In genomic region chr7:23597064-23597907, GRCh38 we compare ENCODE assay signal across 1 cellular context.
TF ChIP-seq lines count a peak whose summit lies in the region.

A gene with protein sequence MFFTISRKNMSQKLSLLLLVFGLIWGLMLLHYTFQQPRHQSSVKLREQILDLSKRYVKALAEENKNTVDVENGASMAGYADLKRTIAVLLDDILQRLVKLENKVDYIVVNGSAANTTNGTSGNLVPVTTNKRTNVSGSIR (plus strand): TSS chr7:23597382. CDS start chr7:23611316, 13,934 bp downstream.

TF ChIP-seq in K562, 482 proteins besides CTCF, POLR2A, EP300 and RAD21 (continued from another document and continues in another):
- TF ChIP-seq, protein P1, sequence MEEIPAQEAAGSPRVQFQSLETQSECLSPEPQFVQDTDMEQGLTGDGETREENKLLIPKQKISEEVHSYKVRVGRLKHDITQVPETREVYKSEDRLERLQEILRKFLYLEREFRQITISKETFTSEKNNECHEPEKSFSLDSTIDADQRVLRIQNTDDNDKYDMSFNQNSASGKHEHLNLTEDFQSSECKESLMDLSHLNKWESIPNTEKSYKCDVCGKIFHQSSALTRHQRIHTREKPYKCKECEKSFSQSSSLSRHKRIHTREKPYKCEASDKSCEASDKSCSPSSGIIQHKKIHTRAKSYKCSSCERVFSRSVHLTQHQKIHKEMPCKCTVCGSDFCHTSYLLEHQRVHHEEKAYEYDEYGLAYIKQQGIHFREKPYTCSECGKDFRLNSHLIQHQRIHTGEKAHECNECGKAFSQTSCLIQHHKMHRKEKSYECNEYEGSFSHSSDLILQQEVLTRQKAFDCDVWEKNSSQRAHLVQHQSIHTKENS (CRISPR knock-in tag; IDR thresholded peaks at IDR 0.05): no peak
- peak; percentile 52; the same call in 1 of the 2 replicates for TF ChIP-seq MTA3 (IDR thresholded peaks at IDR 0.05; ENCODE audit: borderline replicate concordance)
- no peak for TF ChIP-seq BRCA1 (IDR thresholded peaks at IDR 0.05)
- no peak for TF ChIP-seq BRCA1 (CRISPR knock-in tag; IDR thresholded peaks at IDR 0.05)
- TF ChIP-seq, protein P2, sequence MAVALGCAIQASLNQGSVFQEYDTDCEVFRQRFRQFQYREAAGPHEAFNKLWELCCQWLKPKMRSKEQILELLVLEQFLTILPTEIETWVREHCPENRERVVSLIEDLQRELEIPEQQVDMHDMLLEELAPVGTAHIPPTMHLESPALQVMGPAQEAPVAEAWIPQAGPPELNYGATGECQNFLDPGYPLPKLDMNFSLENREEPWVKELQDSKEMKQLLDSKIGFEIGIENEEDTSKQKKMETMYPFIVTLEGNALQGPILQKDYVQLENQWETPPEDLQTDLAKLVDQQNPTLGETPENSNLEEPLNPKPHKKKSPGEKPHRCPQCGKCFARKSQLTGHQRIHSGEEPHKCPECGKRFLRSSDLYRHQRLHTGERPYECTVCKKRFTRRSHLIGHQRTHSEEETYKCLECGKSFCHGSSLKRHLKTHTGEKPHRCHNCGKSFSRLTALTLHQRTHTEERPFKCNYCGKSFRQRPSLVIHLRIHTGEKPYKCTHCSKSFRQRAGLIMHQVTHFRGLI (CRISPR knock-in tag; IDR thresholded peaks at IDR 0.05): no peak
- TF ChIP-seq, protein P3, sequence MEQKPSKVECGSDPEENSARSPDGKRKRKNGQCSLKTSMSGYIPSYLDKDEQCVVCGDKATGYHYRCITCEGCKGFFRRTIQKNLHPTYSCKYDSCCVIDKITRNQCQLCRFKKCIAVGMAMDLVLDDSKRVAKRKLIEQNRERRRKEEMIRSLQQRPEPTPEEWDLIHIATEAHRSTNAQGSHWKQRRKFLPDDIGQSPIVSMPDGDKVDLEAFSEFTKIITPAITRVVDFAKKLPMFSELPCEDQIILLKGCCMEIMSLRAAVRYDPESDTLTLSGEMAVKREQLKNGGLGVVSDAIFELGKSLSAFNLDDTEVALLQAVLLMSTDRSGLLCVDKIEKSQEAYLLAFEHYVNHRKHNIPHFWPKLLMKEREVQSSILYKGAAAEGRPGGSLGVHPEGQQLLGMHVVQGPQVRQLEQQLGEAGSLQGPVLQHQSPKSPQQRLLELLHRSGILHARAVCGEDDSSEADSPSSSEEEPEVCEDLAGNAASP (IDR thresholded peaks at IDR 0.05): no peak
- TF ChIP-seq ATF7 (IDR thresholded peaks at IDR 0.05): peak; percentile 59
- TF ChIP-seq FUS (optimal IDR thresholded peaks at IDR 0.05; ENCODE audit: low read depth, low read length): no peak
- TF ChIP-seq ZNF445 (CRISPR knock-in tag; IDR thresholded peaks at IDR 0.05; ENCODE audit: low read depth): no peak
- no peak for TF ChIP-seq HNRNPL (IDR thresholded peaks at IDR 0.05; ENCODE audit: low read depth, low read length)
- no peak for TF ChIP-seq ZNF586 (CRISPR knock-in tag; conservative IDR thresholded peaks at IDR 0.05)
- no peak for TF ChIP-seq NFIX (CRISPR knock-in tag; IDR thresholded peaks at IDR 0.05; ENCODE audit: low read depth)
- TF ChIP-seq, protein P4, sequence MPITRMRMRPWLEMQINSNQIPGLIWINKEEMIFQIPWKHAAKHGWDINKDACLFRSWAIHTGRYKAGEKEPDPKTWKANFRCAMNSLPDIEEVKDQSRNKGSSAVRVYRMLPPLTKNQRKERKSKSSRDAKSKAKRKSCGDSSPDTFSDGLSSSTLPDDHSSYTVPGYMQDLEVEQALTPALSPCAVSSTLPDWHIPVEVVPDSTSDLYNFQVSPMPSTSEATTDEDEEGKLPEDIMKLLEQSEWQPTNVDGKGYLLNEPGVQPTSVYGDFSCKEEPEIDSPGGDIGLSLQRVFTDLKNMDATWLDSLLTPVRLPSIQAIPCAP (CRISPR knock-in tag; IDR thresholded peaks at IDR 0.05; ENCODE audit: borderline replicate concordance): peak; percentile 71; the same call in 1 of the 2 replicates
- TF ChIP-seq, protein P5, sequence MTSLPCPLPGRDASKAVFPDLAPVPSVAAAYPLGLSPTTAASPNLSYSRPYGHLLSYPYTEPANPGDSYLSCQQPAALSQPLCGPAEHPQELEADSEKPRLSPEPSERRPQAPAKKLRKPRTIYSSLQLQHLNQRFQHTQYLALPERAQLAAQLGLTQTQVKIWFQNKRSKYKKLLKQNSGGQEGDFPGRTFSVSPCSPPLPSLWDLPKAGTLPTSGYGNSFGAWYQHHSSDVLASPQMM (CRISPR knock-in tag; IDR thresholded peaks at IDR 0.05): no peak
- peak; percentile 41; the same call in 1 of the 2 replicates for TF ChIP-seq PHF21A (IDR thresholded peaks at IDR 0.05; ENCODE audit: borderline replicate concordance, low read depth)
- TF ChIP-seq PPARD (CRISPR knock-in tag; IDR thresholded peaks at IDR 0.05): no peak
- no peak for TF ChIP-seq CEBPB (tag; IDR thresholded peaks at IDR 0.05)
- no peak for TF ChIP-seq ZBTB8A (IDR thresholded peaks at IDR 0.05; ENCODE audit: partially characterized antibody)
- no peak for TF ChIP-seq HOXB6 (CRISPR knock-in tag; IDR thresholded peaks at IDR 0.05; ENCODE audit: borderline replicate concordance)
- TF ChIP-seq CBFA2T3 (IDR thresholded peaks at IDR 0.05): 0 out of 2 replicates have a peak, but pooled peaks have one; percentile 2
- no peak for TF ChIP-seq TFE3 (CRISPR knock-in tag; IDR thresholded peaks at IDR 0.05)
- no peak for TF ChIP-seq ZNF318 (IDR thresholded peaks at IDR 0.05; ENCODE audit: borderline replicate concordance in 1 of 2, low read depth in 1 of 2)
- no peak for TF ChIP-seq ZNF184 (CRISPR knock-in tag; IDR thresholded peaks at IDR 0.05)
- TF ChIP-seq MEIS2 (IDR thresholded peaks at IDR 0.05; ENCODE audit: partially characterized antibody): no peak
- TF ChIP-seq ZC3H8 (IDR thresholded peaks at IDR 0.05): no peak
- TF ChIP-seq HMGN3 (IDR thresholded peaks at IDR 0.05; ENCODE audit: borderline replicate concordance, extremely low read depth, insufficient read length, low read depth, low read length): peak; percentile 61
- peak; percentile 79 for TF ChIP-seq POLR2G (IDR thresholded peaks at IDR 0.05; ENCODE audit: low read depth, low read length)
- TF ChIP-seq BMI1 (IDR thresholded peaks at IDR 0.05; ENCODE audit: low read length): no peak
- no peak for TF ChIP-seq KDM4B (IDR thresholded peaks at IDR 0.05; ENCODE audit: borderline replicate concordance in 2 of 2, low read depth in 1 of 2)
- no peak for TF ChIP-seq MAFF (IDR thresholded peaks at IDR 0.05; ENCODE audit: low read length)
- no peak for TF ChIP-seq CTCFL (IDR thresholded peaks at IDR 0.05; ENCODE audit: borderline replicate concordance, insufficient read depth, low read depth, low read length, poor library complexity, severe bottlenecking)
- TF ChIP-seq TRIM25 (IDR thresholded peaks at IDR 0.05; ENCODE audit: borderline replicate concordance): no peak
- no peak for TF ChIP-seq ZNF507 (tag; conservative IDR thresholded peaks at IDR 0.05)
- TF ChIP-seq ZNF785 (CRISPR knock-in tag; IDR thresholded peaks at IDR 0.05): no peak
- TF ChIP-seq SOX6 (IDR thresholded peaks at IDR 0.05): peak; percentile 64
- TF ChIP-seq MCM7 (IDR thresholded peaks at IDR 0.05): no peak
- no peak for TF ChIP-seq HDAC6 (IDR thresholded peaks at IDR 0.05; ENCODE audit: low read depth, low read length)
- 0 out of 2 replicates have a peak, but pooled peaks have one; percentile 26 for TF ChIP-seq FOSL1 (tag; conservative IDR thresholded peaks at IDR 0.05)
- peak; percentile 22 for TF ChIP-seq CCNT2 (IDR thresholded peaks at IDR 0.05; ENCODE audit: borderline replicate concordance, extremely low read depth, insufficient read length, low read depth, low read length)
